Comparison of ENCODE assay signal across 9 cellular contexts in genomic region chr10:131312261-131312801, GRCh38. TPM values are rescaled to one million over a fixed set of nuclear protein-coding genes. Genes with fewer than 3 reads are reported as not detected.
DNase-seq lines count a peak whose midpoint lies in the region; ATAC-seq and TF ChIP-seq lines count a peak whose summit lies in the region.
"Had no signal": no experiment of that assay in that cellular context is flagged by ENCODE, and none has a peak within 500 bp of the region (broad histone marks: within the 10 kb centered on the region; RNA-seq: fewer than 3 reads in every experiment).

No MANE protein-coding gene starts in this region.

- TF ChIP-seq EP300 in ovary (IDR thresholded peaks at IDR 0.05) (no peak), gastroesophageal sphincter (IDR thresholded peaks at IDR 0.05) (no peak)

- H3K4me1 ChIP-seq in ovary (ENCODE audit: insufficient read depth): peaks cover 6% of the 10 kb centered on the region
- peaks cover 0 to 24% (median 4%) of the 10 kb centered on the region in 3 donors for H3K4me1 ChIP-seq in gastroesophageal sphincter
- peaks cover 0 to 18% of the 10 kb centered on the region in 2 donors for H3K4me1 ChIP-seq in right atrium auricular region

- ATAC-seq in GM18861 (IDR thresholded peaks at IDR 0.05; ENCODE audit: unreplicated experiment): no peak
- ATAC-seq in gastroesophageal sphincter: no peak

- TF ChIP-seq POLR2A in ovary (IDR thresholded peaks at IDR 0.05): no peak
- TF ChIP-seq POLR2A in gastroesophageal sphincter (IDR thresholded peaks at IDR 0.05): no peak

- H3K27ac ChIP-seq in ovary (no peak overlapping the region), gastroesophageal sphincter (no peak overlapping the region), right atrium auricular region (no peak overlapping the region)

- DNase-seq in Daoy (ENCODE audit: low read depth): peak; percentile 70
- peak; percentile 30 for DNase-seq in NCI-H1436 treated with DMSO at 0.1 percent for 48 hours (lab: John Stamatoyannopoulos, UW)
- DNase-seq in ecto neural progenitor cell (ENCODE audit: low spot score): peak; percentile 92
- peak; percentile 48 to 76 (median 65) for DNase-seq in ovary
- DNase-seq in NK-92 (lab: John Stamatoyannopoulos, UW; ENCODE audit: unreplicated experiment): no peak
- DNase-seq in right atrium auricular region (ENCODE audit: low spot score): no peak
- DNase-seq: stimulated activated naive CD4-positive, alpha-beta T cell treated with Interleukin-2 at 50 U/mL for 16 hours had no signal

- peak overlapping the region; percentile 21 for H3K4me3 ChIP-seq in ovary
- H3K4me3 ChIP-seq in gastroesophageal sphincter: peak overlapping the region in 1 of 2 donors; percentile 39
- H3K4me3 ChIP-seq in right atrium auricular region: peak overlapping the region in 1 of 2 donors; percentile 30

- TF ChIP-seq CTCF in ovary (IDR thresholded peaks at IDR 0.05) (peak; percentile 38 to 71 (median 55)), gastroesophageal sphincter (IDR thresholded peaks at IDR 0.05) (peak in 1 of 4 experiments; percentile 35), right atrium auricular region (IDR thresholded peaks at IDR 0.05) (peak in 1 of 2 donors; percentile 34)

- H3K36me3 ChIP-seq in ovary (no peaks in the 10 kb centered on the region), gastroesophageal sphincter (no peaks in the 10 kb centered on the region), right atrium auricular region (no peaks in the 10 kb centered on the region)

- intact Hi-C loops in ovary (cut with DNase I): loop anchor here in 2 of 4 donors (5.0 to 10.0 kb wide), 3 partner anchors 140 to 1118 kb away; no protein-coding TSS in a partner anchor

- WGBS in ovary, 3 donors: 1 to 4% (median 2%) methylated on average over 46 of the region's 46 CpGs
- WGBS in gastroesophageal sphincter (ENCODE audit: low coverage in 1 of 2), 2 donors: 0% methylated on average over 2 of the region's 46 CpGs; no CpG with 5 or more reads in 1 of the 2 donors

- H3K27me3 ChIP-seq in ovary: no peaks in the 10 kb centered on the region
- H3K27me3 ChIP-seq in gastroesophageal sphincter: peaks cover 91% of the 10 kb centered on the region
- H3K27me3 ChIP-seq in right atrium auricular region: peaks cover 0 to 5% of the 10 kb centered on the region in 2 donors

- H3K9me3 ChIP-seq in ovary (no peaks in the 10 kb centered on the region), gastroesophageal sphincter (peaks cover 0 to 5% (median 0%) of the 10 kb centered on the region in 3 donors), right atrium auricular region (no peaks in the 10 kb centered on the region)

RNA-seq across cellular contexts. Expression of gene TCERG1L, which starts 0.8 kb away (rescaled TPM):
- 0.03 TPM in 1 of 2 replicates, not detected in the other for total RNA-seq in Daoy (2014; rRNA removed; shearing (Covaris generic))
- total RNA-seq in ovary: 1 to 10 TPM; 1.1 to 8.0 (median 2.5) TPM
- polyA plus RNA-seq in ovary: 1 to 10 TPM; 1.1 to 1.7 TPM
- total RNA-seq in gastroesophageal sphincter: under 1 TPM in 1 of 4 donors, not detected in 3; 0.12 TPM
- total RNA-seq in right atrium auricular region: under 1 TPM in 1 of 2 donors, not detected in 1; 0.12 TPM

Comparison
In these comparisons a context has a peak if more than half of its experiments do, and no peak if none do; other contexts are left out.
1. DNase-seq: peak in Daoy (single experiment), NCI-H1436 treated with DMSO at 0.1 percent for 48 hours (single experiment), ecto neural progenitor cell (single experiment) and ovary (5 of 5); none in NK-92 (single experiment) and right atrium auricular region (single experiment).